In the genomic region with DNA sequence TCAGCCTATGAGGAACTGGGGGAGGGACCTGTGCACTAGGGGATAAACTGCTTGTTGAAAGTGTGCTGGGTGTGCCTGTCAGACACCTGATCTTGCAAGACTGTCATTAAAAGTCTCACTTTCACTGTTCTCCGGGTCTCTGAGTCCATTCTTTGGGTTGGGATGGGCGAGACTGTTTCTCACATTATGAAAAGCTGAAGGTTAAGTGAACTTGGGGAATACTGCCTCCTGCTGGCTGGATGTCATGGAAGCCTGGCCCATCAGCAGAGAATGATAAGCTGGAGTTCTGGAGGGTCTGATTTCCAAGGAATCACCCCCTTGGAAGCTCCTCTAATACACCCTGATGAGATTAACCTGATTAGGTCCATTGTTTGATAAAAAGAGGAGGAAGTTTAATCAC, we compare ENCODE assay signal across 8 cellular contexts. TPM values are rescaled to one million over a fixed set of nuclear protein-coding genes. Genes with fewer than 3 reads are reported as not detected.
A peak's percentile ranks its signal among the peaks of the same experiment; 100 is the strongest.
DNase-seq lines count a peak whose midpoint lies in the region; ATAC-seq and TF ChIP-seq lines count a peak whose summit lies in the region.

No MANE protein-coding gene starts in this region.

- ATAC-seq in GM18505 (IDR thresholded peaks at IDR 0.05; ENCODE audit: unreplicated experiment): no peak

- TF ChIP-seq CTCF in AG09319 (IDR thresholded peaks at IDR 0.05; ENCODE audit: low read depth, low read length) (peak; percentile 11; the same call in 1 of the 2 replicates), fibroblast of villous mesenchyme (IDR thresholded peaks at IDR 0.05; ENCODE audit: insufficient read depth, low read depth, low read length) (peak; percentile 31)

- no peak for DNase-seq in AG09319 (ENCODE audit: extremely low read depth, low read depth)
- peak; percentile 13 for DNase-seq in HT1080 (ENCODE audit: low read depth)
- peak; percentile 6 to 54 (median 14) for DNase-seq in activated CD8-positive, alpha-beta memory T cell treated with anti-CD3 and anti-CD28 coated beads for 48 hours (ENCODE audit: low read depth in 2 of 3, low spot score in 2 of 3)
- DNase-seq in fibroblast of villous mesenchyme (ENCODE audit: low read depth): peak; percentile 5
- peak; percentile 31 for DNase-seq in stimulated activated CD4-positive, alpha-beta T cell treated with anti-CD3 and anti-CD28 coated beads, Interleukin-2, amount 100 ng/mL, for 4 hours (ENCODE audit: low read depth)
- no peak for DNase-seq in NCI-H187 treated with DMSO at 0.1 percent for 48 hours (lab: John Stamatoyannopoulos, UW)
- DNase-seq in cerebellar nuclear complex (lab: John Stamatoyannopoulos, UW): no peak

- H3K4me3 ChIP-seq in fibroblast of villous mesenchyme (ENCODE audit: low read depth, low read length): no peak overlapping the region

- no peak for TF ChIP-seq POLR2A in GM18505 (IDR thresholded peaks at IDR 0.05; ENCODE audit: borderline replicate concordance, extremely low read depth, insufficient read depth, insufficient read length)

RNA-seq across cellular contexts. Expression of a gene that starts 9.0 kb away (rescaled TPM):
- total RNA-seq in HT1080 (2014; rRNA removed; shearing (Covaris generic)): not detected in 2 replicates
- polyA plus RNA-seq in HT1080 (2015; cell fraction: cytosol; rRNA removed): not detected in 2 replicates
- polyA plus RNA-seq in HT1080 (2015; cell fraction: nucleus; rRNA removed): not detected in 2 replicates
- total RNA-seq in fibroblast of villous mesenchyme: not detected in 2 replicates

Comparison
In these comparisons a context has a peak if more than half of its experiments do, and no peak if none do; other contexts are left out.
1. DNase-seq: peak in HT1080 (single experiment), activated CD8-positive, alpha-beta memory T cell treated with anti-CD3 and anti-CD28 coated beads for 48 hours (3 of 3), fibroblast of villous mesenchyme (single experiment) and stimulated activated CD4-positive, alpha-beta T cell treated with anti-CD3 and anti-CD28 coated beads, Interleukin-2, amount 100 ng/mL, for 4 hours (single experiment); none in AG09319 (single experiment), NCI-H187 treated with DMSO at 0.1 percent for 48 hours (single experiment) and cerebellar nuclear complex (0 of 2).